1 cellular context compared by ENCODE assay signal in the genomic region with DNA sequence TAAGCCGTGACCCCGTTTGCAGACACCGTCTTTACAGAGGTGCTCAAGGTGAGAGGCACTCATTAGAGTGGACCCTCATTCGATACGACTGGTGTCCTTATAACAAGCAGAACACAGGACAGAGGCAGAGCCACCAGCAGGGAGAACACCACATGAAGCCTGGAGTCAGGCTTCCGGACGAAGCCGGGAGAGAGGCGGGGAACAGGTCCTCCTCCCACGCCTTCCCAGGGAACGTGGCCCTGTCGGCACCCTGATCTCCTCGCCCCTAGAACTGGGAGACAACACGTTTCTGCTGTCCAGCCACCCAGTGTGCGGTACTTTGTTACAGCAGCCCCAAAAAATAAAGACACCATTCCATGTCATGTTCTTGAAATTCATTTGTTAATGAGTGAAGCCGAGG.
TF ChIP-seq lines count a peak whose summit lies in the region.

No MANE protein-coding gene starts in this region.

TF ChIP-seq in H1, 55 proteins besides CTCF, POLR2A, EP300 and RAD21:
- TF ChIP-seq CHD2 (IDR thresholded peaks at IDR 0.05; ENCODE audit: low read length): no peak
- no peak for TF ChIP-seq EZH2 (IDR thresholded peaks at IDR 0.05; ENCODE audit: low read depth, low read length, severe bottlenecking)
- TF ChIP-seq, protein P1, sequence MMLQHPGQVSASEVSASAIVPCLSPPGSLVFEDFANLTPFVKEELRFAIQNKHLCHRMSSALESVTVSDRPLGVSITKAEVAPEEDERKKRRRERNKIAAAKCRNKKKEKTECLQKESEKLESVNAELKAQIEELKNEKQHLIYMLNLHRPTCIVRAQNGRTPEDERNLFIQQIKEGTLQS (IDR thresholded peaks at IDR 0.05; ENCODE audit: insufficient read depth, low read depth, low read length): no peak
- no peak for TF ChIP-seq RNF2 (IDR thresholded peaks at IDR 0.05; ENCODE audit: borderline replicate concordance, low read depth, low read length, missing control alignments, poor library complexity, severe bottlenecking)
- TF ChIP-seq JUN (IDR thresholded peaks at IDR 0.05; ENCODE audit: low read depth, low read length): no peak
- no peak for TF ChIP-seq FOSL1 (IDR thresholded peaks at IDR 0.05; ENCODE audit: insufficient read depth, low read depth, low read length)
- no peak for TF ChIP-seq GTF2F1 (IDR thresholded peaks at IDR 0.05; ENCODE audit: borderline replicate concordance, low read depth, low read length)
- TF ChIP-seq CBX8 (IDR thresholded peaks at IDR 0.05; ENCODE audit: borderline replicate concordance, low read depth, low read length): no peak
- no peak for TF ChIP-seq HDAC2 (IDR thresholded peaks at IDR 0.05; ENCODE audit: borderline replicate concordance in 1 of 2, low read depth in 2 of 2, low read length in 2 of 2)
- TF ChIP-seq GABPA (IDR thresholded peaks at IDR 0.05; ENCODE audit: borderline replicate concordance, insufficient read depth, low read length): no peak
- TF ChIP-seq TAF7 (optimal IDR thresholded peaks at IDR 0.05; ENCODE audit: borderline replicate concordance, low read depth, low read length): no peak
- TF ChIP-seq MAFK (IDR thresholded peaks at IDR 0.05; ENCODE audit: low read depth, low read length): no peak
- no peak for TF ChIP-seq SIRT6 (IDR thresholded peaks at IDR 0.05; ENCODE audit: low read length)
